23 cellular contexts compared by ENCODE assay signal in genomic region chr1:236440373-236440772, GRCh38. TPM values are rescaled to one million over a fixed set of nuclear protein-coding genes. Genes with fewer than 3 reads are reported as not detected.
"Had no signal": no experiment of that assay in that cellular context is flagged by ENCODE, and none has a peak within 500 bp of the region (broad histone marks: within the 10 kb centered on the region; RNA-seq: fewer than 3 reads in every experiment).

No MANE protein-coding gene starts in this region.

- H3K27ac ChIP-seq: coronary artery, dorsolateral prefrontal cortex, esophagus muscularis mucosa, foreskin keratinocyte, gastroesophageal sphincter, heart left ventricle, left lung, lower lobe of right lung had no signal

- H3K4me3 ChIP-seq: coronary artery, dorsolateral prefrontal cortex, esophagus muscularis mucosa, gastroesophageal sphincter, heart left ventricle, left lung, lower lobe of right lung, mucosa of descending colon had no signal

- DNase-seq: dermis blood vessel endothelial cell; dorsolateral prefrontal cortex; effector CD4-positive, alpha-beta T cell; effector memory CD4-positive, alpha-beta T cell; foreskin keratinocyte; heart left ventricle; hippocampal formation; left cardiac atrium; left lung; left ventricle myocardium superior; lower lobe of right lung; mesenchymal stem cell; mucosa of descending colon; naive B cell had no signal

- H3K36me3 ChIP-seq: esophagus muscularis mucosa, gastroesophageal sphincter, heart left ventricle, left lung, lower lobe of right lung had no signal

- H3K9me3 ChIP-seq: lower lobe of right lung, mucosa of descending colon had no signal

- H3K4me1 ChIP-seq: esophagus muscularis mucosa, foreskin keratinocyte, gastroesophageal sphincter, heart left ventricle, left lung, lower lobe of right lung had no signal

- H3K27me3 ChIP-seq: dorsolateral prefrontal cortex, esophagus muscularis mucosa, foreskin keratinocyte, gastroesophageal sphincter, heart left ventricle, left lung had no signal

- ATAC-seq: foreskin keratinocyte, gastroesophageal sphincter, heart left ventricle, left cardiac atrium, left lung, left ventricle myocardium superior, lower lobe of right lung, mucosa of descending colon had no signal

- FAIRE-seq: endothelial cell of umbilical vein, frontal cortex, keratinocyte had no signal

RNA-seq across cellular contexts. Expression of gene EDARADD, which starts 46.3 kb away (rescaled TPM):
- total RNA-seq: dermis blood vessel endothelial cell, endothelial cell of umbilical vein, fibroblast of lung, lung microvascular endothelial cell, myocyte had no signal
- polyA plus RNA-seq: endothelial cell of umbilical vein, fibroblast of lung had no signal
